Comparison of ENCODE assay signal across 27 cellular contexts in genomic region chr1:21847223-21848205, GRCh38. TPM values are rescaled to one million over a fixed set of nuclear protein-coding genes. Genes with fewer than 3 reads are reported as not detected.
"Had no signal": no experiment of that assay in that cellular context is flagged by ENCODE, and none has a peak within 500 bp of the region (broad histone marks: within the 10 kb centered on the region; RNA-seq: fewer than 3 reads in every experiment).

No MANE protein-coding gene starts in this region.

- H3K27me3 Mint-ChIP-seq: activated CD8-positive, alpha-beta memory T cell treated with anti-CD3 and anti-CD28 coated beads, Interleukin-2, amount 10 ng/mL, durations not matched to agents 7 days and 5 days; memory B cell; naive thymus-derived CD4-positive, alpha-beta T cell had no signal

- H3K9me3 ChIP-seq: spleen, testis, transverse colon had no signal

- H3K4me3 ChIP-seq: coronary artery, dorsolateral prefrontal cortex, spleen, testis, transverse colon had no signal

- H3K27ac ChIP-seq: coronary artery, dorsolateral prefrontal cortex, spleen, testis, transverse colon had no signal

- H3K4me1 Mint-ChIP-seq: neural crest cell, WTC11 had no signal

- DNase-seq: activated CD4-positive, alpha-beta T cell treated with anti-CD3 and anti-CD28 coated beads for 1 hour; activated CD4-positive, alpha-beta T cell treated with anti-CD3 and anti-CD28 coated beads, Interleukin-2, amount 50 U/mL, for 1 hour; activated CD8-positive, alpha-beta memory T cell treated with anti-CD3 and anti-CD28 coated beads, Interleukin-2, amount 10 ng/mL, durations not matched to agents 7 days and 5 days; activated CD8-positive, alpha-beta T cell treated with anti-CD3 and anti-CD28 coated beads, Interleukin-2, amount 10 ng/mL, durations not matched to agents 7 days and 5 days; activated T-cell treated with anti-CD3 and anti-CD28 coated beads, Interleukin-2, amount 50 U/mL, for 48 hours; cerebellar nuclear complex; dorsolateral prefrontal cortex; effector memory CD4-positive, alpha-beta T cell; foreskin fibroblast; head of caudate nucleus; hippocampal formation; midbrain; naive thymus-derived CD4-positive, alpha-beta T cell; posterior cingulate gyrus; stimulated activated naive CD4-positive, alpha-beta T cell; T-helper 2 cell; testis; transverse colon had no signal

- H3K36me3 Mint-ChIP-seq: activated CD8-positive, alpha-beta memory T cell treated with anti-CD3 and anti-CD28 coated beads, Interleukin-2, amount 10 ng/mL, durations not matched to agents 7 days and 5 days; activated naive CD4-positive, alpha-beta T cell treated with anti-CD3 and anti-CD28 coated beads, Interleukin-2, amount 50 U/mL, for 72 hours had no signal

- H3K4me1 ChIP-seq: testis, transverse colon had no signal

- H3K27me3 ChIP-seq: dorsolateral prefrontal cortex, spleen, testis, transverse colon had no signal

- H3K27ac Mint-ChIP-seq: activated CD8-positive, alpha-beta memory T cell treated with anti-CD3 and anti-CD28 coated beads, Interleukin-2, amount 10 ng/mL, durations not matched to agents 7 days and 5 days; activated CD8-positive, alpha-beta T cell treated with anti-CD3 and anti-CD28 coated beads, Interleukin-2, amount 10 ng/mL, durations not matched to agents 7 days and 5 days; activated naive CD4-positive, alpha-beta T cell treated with anti-CD3 and anti-CD28 coated beads, Interleukin-2, amount 50 U/mL, for 72 hours; activated T-helper 2 cell treated with anti-CD3 and anti-CD28 coated beads, Interferon-gamma antibody, Interleukin-2, Interleukin-4, amounts not matched to agents 10 μg/mL and 5 μg/mL and 100 μg/mL, durations not matched to agents 14 hours and 24 hours and 36 hours; memory B cell; naive thymus-derived CD4-positive, alpha-beta T cell; WTC11 had no signal

- ATAC-seq: activated CD8-positive, alpha-beta memory T cell treated with anti-CD3 and anti-CD28 coated beads, Interleukin-2, amount 10 ng/mL, durations not matched to agents 7 days and 5 days; activated CD8-positive, alpha-beta T cell treated with anti-CD3 and anti-CD28 coated beads, Interleukin-2, amount 10 ng/mL, durations not matched to agents 7 days and 5 days; activated naive CD4-positive, alpha-beta T cell treated with anti-CD3 and anti-CD28 coated beads, Interleukin-2, amount 50 U/mL, for 72 hours; naive thymus-derived CD4-positive, alpha-beta T cell; WTC11 had no signal

- H3K4me3 Mint-ChIP-seq: activated CD8-positive, alpha-beta memory T cell treated with anti-CD3 and anti-CD28 coated beads, Interleukin-2, amount 10 ng/mL, durations not matched to agents 7 days and 5 days; activated CD8-positive, alpha-beta T cell treated with anti-CD3 and anti-CD28 coated beads, Interleukin-2, amount 10 ng/mL, durations not matched to agents 7 days and 5 days; memory B cell; naive thymus-derived CD4-positive, alpha-beta T cell; neural crest cell; WTC11 had no signal

- H3K9me3 Mint-ChIP-seq: activated naive CD4-positive, alpha-beta T cell treated with anti-CD3 and anti-CD28 coated beads, Interleukin-2, amount 50 U/mL, for 72 hours; activated T-helper 2 cell treated with anti-CD3 and anti-CD28 coated beads, Interferon-gamma antibody, Interleukin-2, Interleukin-4, amounts not matched to agents 10 μg/mL and 5 μg/mL and 100 μg/mL, durations not matched to agents 14 hours and 24 hours and 36 hours; memory B cell; naive thymus-derived CD4-positive, alpha-beta T cell; neural crest cell; WTC11 had no signal

RNA-seq across cellular contexts. Expression of gene LDLRAD2, which starts 35.4 kb away (rescaled TPM):
- total RNA-seq: activated CD8-positive, alpha-beta memory T cell treated with anti-CD3 and anti-CD28 coated beads, Interleukin-2, amount 10 ng/mL, durations not matched to agents 7 days and 5 days; activated CD8-positive, alpha-beta T cell treated with anti-CD3 and anti-CD28 coated beads, Interleukin-2, amount 10 ng/mL, durations not matched to agents 7 days and 5 days; activated T-helper 2 cell treated with anti-CD3 and anti-CD28 coated beads, Interferon-gamma antibody, Interleukin-2, Interleukin-4, amounts not matched to agents 10 μg/mL and 5 μg/mL and 100 μg/mL, durations not matched to agents 14 hours and 24 hours and 36 hours; kidney epithelial cell; omental fat pad had no signal
